In the genomic region with DNA sequence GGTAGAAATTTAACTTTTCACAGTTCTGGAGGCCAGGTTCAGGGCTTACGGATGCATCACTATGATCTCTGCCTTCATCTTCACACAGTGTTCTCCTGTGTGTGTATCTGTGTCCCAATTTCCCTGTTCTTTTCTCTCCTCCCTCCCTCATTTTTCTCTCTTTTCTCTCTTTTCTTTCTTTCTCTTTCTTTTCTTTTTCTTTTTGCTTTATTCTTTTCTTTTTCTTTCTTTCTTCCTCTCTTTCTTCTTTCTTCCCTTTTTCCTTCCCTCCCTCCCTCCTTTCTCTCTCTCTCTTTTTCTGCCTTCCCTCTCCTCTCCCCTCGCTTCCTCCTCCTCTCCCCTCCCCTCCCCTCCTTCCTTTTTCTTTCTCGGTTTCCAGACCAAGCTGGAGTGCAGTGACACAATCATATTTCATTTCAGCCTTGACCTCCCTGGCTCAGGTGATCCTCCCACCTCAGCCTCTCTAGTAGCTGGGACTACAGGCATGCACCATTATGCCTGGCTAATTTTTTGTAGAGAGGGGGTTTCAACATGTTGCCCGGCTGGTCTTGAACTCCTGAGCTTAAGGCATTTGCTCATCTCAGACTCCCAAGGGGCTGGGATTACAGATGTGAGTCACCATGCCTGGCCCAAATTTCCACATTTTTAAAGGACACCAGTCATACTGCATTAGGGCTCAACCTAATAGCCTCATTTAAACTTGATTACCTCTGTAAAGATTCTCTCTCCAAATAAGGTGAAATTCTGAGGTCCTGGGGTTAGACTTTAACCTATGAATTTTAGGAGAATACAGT, we compare ENCODE assay signal across 1 cellular context.
TF ChIP-seq lines count a peak whose summit lies in the region.

No MANE protein-coding gene starts in this region.

TF ChIP-seq in K562, 482 proteins besides CTCF, POLR2A, EP300 and RAD21:
- no peak for TF ChIP-seq XRCC4 (IDR thresholded peaks at IDR 0.05; ENCODE audit: extremely low read depth, insufficient read depth, insufficient read length)
- no peak for TF ChIP-seq USF2 (CRISPR knock-in tag; IDR thresholded peaks at IDR 0.05)
- no peak for TF ChIP-seq XRCC5 (IDR thresholded peaks at IDR 0.05; ENCODE audit: low read depth, low read length)
- peak; percentile 91 for TF ChIP-seq ZNF512 (tag; IDR thresholded peaks at IDR 0.05)
- TF ChIP-seq ZNF134 (CRISPR knock-in tag; conservative IDR thresholded peaks at IDR 0.05): no peak
